In the genomic region with DNA sequence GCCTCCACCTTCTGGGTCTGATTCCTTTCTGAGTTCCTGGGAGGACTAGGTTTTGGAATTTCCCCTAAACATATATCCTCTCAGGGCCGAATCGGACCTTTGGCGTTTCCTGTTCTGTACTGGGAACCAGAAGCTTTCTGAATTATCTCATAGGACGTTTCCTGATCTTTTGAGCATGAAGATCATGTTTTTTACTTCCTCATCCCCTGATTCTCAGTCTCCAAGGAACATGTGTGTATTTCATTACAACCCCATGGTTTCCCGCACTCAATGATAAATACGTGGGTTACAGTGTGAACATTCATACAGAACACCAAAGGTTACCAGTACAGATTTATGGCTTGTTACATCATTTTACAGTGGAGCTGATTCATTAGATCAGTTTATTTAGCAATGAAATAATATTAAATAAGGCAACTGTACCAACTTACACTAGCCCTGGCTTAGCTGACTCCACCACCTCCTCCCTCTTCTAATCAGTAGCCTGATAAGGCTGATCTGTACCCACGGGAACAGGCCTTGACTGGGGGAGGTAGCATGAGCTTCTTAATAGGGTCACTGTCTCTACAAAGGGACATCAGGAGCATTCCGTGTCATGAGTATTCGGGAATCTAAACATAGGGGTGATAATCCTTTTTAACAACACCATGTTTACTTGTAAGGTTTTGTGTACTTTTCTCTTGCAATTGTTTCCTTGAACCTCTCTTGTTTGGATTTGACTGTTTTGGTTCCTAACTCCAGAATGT, we compare ENCODE assay signal across 12 cellular contexts. TPM values are rescaled to one million over a fixed set of nuclear protein-coding genes. Genes with fewer than 3 reads are reported as not detected.
DNase-seq lines count a peak whose midpoint lies in the region; ATAC-seq, FAIRE-seq and TF ChIP-seq lines count a peak whose summit lies in the region.
"Had no signal": no experiment of that assay in that cellular context is flagged by ENCODE, and none has a peak within 500 bp of the region (broad histone marks: within the 10 kb centered on the region; RNA-seq: fewer than 3 reads in every experiment).

No MANE protein-coding gene starts in this region.

- H3K79me2 ChIP-seq in neural progenitor cell (ENCODE audit: low read depth) = no peaks in the 10 kb centered on the region

- ATAC-seq in GM18867 (IDR thresholded peaks at IDR 0.05; ENCODE audit: unreplicated experiment) = no peak
- ATAC-seq in HG03442 (IDR thresholded peaks at IDR 0.05; ENCODE audit: unreplicated experiment) = no peak
- ATAC-seq in GM18861 (IDR thresholded peaks at IDR 0.05; ENCODE audit: unreplicated experiment) = no peak

- H3K4me1 ChIP-seq in neural progenitor cell = no peaks in the 10 kb centered on the region
- H3K4me1 ChIP-seq: BE2C had no signal

- no peaks in the 10 kb centered on the region for H4K20me1 ChIP-seq in neural progenitor cell (ENCODE audit: low read depth)

- no peaks in the 10 kb centered on the region for H3F3A ChIP-seq in neural progenitor cell (ENCODE audit: low read depth)

- no peak for FAIRE-seq in GM12891 (lab: Jason Lieb, UNC)
- FAIRE-seq: H1 had no signal

- no peaks in the 10 kb centered on the region for H3K4me1 Mint-ChIP-seq in neural progenitor cell

- no peak for TF ChIP-seq CTCF in C4-2B (conservative IDR thresholded peaks at IDR 0.05)
- no peak for TF ChIP-seq CTCF in neural progenitor cell (IDR thresholded peaks at IDR 0.05)

- no peak for TF ChIP-seq POLR2A in GM12891 (IDR thresholded peaks at IDR 0.05; ENCODE audit: low read depth, low read length)

- H3K27ac ChIP-seq in C4-2B (peak overlapping the region; percentile 61; the same call in 1 of the 2 replicates), neural progenitor cell (no peak overlapping the region)

- H3K36me3 Mint-ChIP-seq in neural progenitor cell = no peaks in the 10 kb centered on the region

- no peak overlapping the region for H3K9ac ChIP-seq in neural progenitor cell

- H3K27me3 ChIP-seq in neural progenitor cell = no peaks in the 10 kb centered on the region
- H3K27me3 ChIP-seq: BE2C had no signal

- H3K9me3 Mint-ChIP-seq in neural progenitor cell = peaks cover 3% of the 10 kb centered on the region

- H3K4me2 ChIP-seq in neural progenitor cell = no peak overlapping the region

- H3K9me3 ChIP-seq in neural progenitor cell (ENCODE audit: low read depth) = no peaks in the 10 kb centered on the region
- H3K9me3 ChIP-seq: BE2C had no signal

- H3K36me3 ChIP-seq in neural progenitor cell = no peaks in the 10 kb centered on the region
- H3K36me3 ChIP-seq: BE2C had no signal

- peaks cover 4% of the 10 kb centered on the region for H3K27me3 Mint-ChIP-seq in neural progenitor cell (ENCODE audit: insufficient read depth, low read depth)

- H3K27ac Mint-ChIP-seq in neural progenitor cell = no peak overlapping the region

- DNase-seq in RKO (ENCODE audit: low spot score) = peak; percentile 4
- peak; percentile 26 for DNase-seq in fibroblast of the conjunctiva (ENCODE audit: low read depth)
- DNase-seq in neural progenitor cell (ENCODE audit: low spot score) = peak; percentile 16
- DNase-seq in GM12891 (ENCODE audit: insufficient read length, low spot score) = no peak
- DNase-seq: BE2C, NCI-H2171, occipital lobe had no signal

- H2AFZ ChIP-seq in neural progenitor cell (replicated peaks) = no peak overlapping the region

- no peak overlapping the region for H3K4me3 Mint-ChIP-seq in neural progenitor cell

- no peak overlapping the region for H3K4me3 ChIP-seq in neural progenitor cell

TF ChIP-seq in GM12891, 5 proteins besides CTCF, POLR2A, EP300 and RAD21:
- no peak for TF ChIP-seq TAF1 (IDR thresholded peaks at IDR 0.05; ENCODE audit: low read depth, low read length)
- no peak for TF ChIP-seq POU2F2 (IDR thresholded peaks at IDR 0.05; ENCODE audit: low read depth, low read length)
- TF ChIP-seq SPI1 (IDR thresholded peaks at IDR 0.05; ENCODE audit: low read depth, low read length) = no peak
- TF ChIP-seq PAX5 (IDR thresholded peaks at IDR 0.05; ENCODE audit: insufficient read depth, low read length, severe bottlenecking) = no peak
- no peak for TF ChIP-seq POLR2AphosphoS5 (IDR thresholded peaks at IDR 0.05; ENCODE audit: low read depth, low read length)

RNA-seq across cellular contexts. Expression of a gene that starts 57.8 kb away (rescaled TPM):
- 35.3 and 44.8 TPM in 2 replicates for total RNA-seq in neural progenitor cell (ENCODE audit: low replicate concordance)
- 3.6 TPM for polyA plus RNA-seq in GM12891 (2012; ENCODE audit: low read depth, missing spikeins)
